In the genomic region with DNA sequence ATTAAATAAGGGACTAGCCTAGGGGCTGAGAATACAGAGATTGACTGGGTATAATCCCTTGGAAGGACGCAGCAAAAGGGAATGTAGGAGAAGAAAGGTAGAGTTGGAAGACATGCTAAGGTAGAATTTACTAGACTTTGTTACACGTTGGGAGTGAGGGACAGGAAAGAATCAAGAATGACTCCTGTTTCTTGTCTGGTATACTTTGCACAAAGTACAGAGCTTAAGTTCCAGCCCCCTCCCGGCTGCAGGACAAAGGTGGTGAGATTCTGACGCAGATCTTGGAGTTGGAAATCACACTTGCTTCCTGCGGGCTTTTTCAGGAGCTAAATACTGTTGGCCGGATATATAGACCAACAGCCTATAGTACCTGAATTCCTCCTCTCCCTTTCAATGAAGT, we compare ENCODE assay signal across 10 cellular contexts. TPM values are rescaled to one million over a fixed set of nuclear protein-coding genes. Genes with fewer than 3 reads are reported as not detected.
A peak's percentile ranks its signal among the peaks of the same experiment; 100 is the strongest.
DNase-seq lines count a peak whose midpoint lies in the region; ATAC-seq and TF ChIP-seq lines count a peak whose summit lies in the region.
"Had no signal": no experiment of that assay in that cellular context is flagged by ENCODE, and none has a peak within 500 bp of the region (broad histone marks: within the 10 kb centered on the region; RNA-seq: fewer than 3 reads in every experiment).

No MANE protein-coding gene starts in this region.

- peak overlapping the region in 11 of 12 donors; percentile 64 to 95 (median 84) for H3K4me3 ChIP-seq in heart left ventricle
- H3K4me3 ChIP-seq in body of pancreas: peak overlapping the region; percentile 71 to 73
- H3K4me3 ChIP-seq in mesenchymal stem cell (ENCODE audit: insufficient read depth in 1 of 2, low read depth in 1 of 2, low read length in 2 of 2): peak overlapping the region in 1 of 2 experiments; percentile 92
- H3K4me3 ChIP-seq in upper lobe of right lung: peak overlapping the region; percentile 86

- no peak overlapping the region for H3K4ac ChIP-seq in mesenchymal stem cell (ENCODE audit: low read depth in 1 of 2, low read length in 2 of 2)

- no peak overlapping the region for H3K18ac ChIP-seq in mesenchymal stem cell (ENCODE audit: low read depth in 1 of 2, low read length in 2 of 2)

- no peak overlapping the region for H2AK5ac ChIP-seq in mesenchymal stem cell (ENCODE audit: low read length, severe bottlenecking)

- H3K27ac ChIP-seq in heart left ventricle (no peak overlapping the region), body of pancreas (peak overlapping the region in 3 of 4 donors; percentile 70 to 82 (median 70)), mesenchymal stem cell (ENCODE audit: low read length, poor library complexity, severe bottlenecking) (no peak overlapping the region), upper lobe of right lung (no peak overlapping the region)

- TF ChIP-seq POLR2A in heart left ventricle (IDR thresholded peaks at IDR 0.05) (no peak), body of pancreas (IDR thresholded peaks at IDR 0.05) (no peak), erythroblast (IDR thresholded peaks at IDR 0.05; ENCODE audit: low read length) (no peak)

- H3K9me3 ChIP-seq in heart left ventricle: no peaks in the 10 kb centered on the region
- H3K9me3 ChIP-seq in body of pancreas: no peaks in the 10 kb centered on the region
- H3K9me3 ChIP-seq in mesenchymal stem cell (ENCODE audit: control insufficient read depth, low read length): no peaks in the 10 kb centered on the region
- H3K9me3 ChIP-seq in upper lobe of right lung: no peaks in the 10 kb centered on the region

- H2BK120ac ChIP-seq in mesenchymal stem cell (ENCODE audit: low read depth, low read length): no peak overlapping the region

- 35 to 55% (median 39%) methylated on average over 6 of the region's 6 CpGs for WGBS in heart left ventricle, 4 donors
- WGBS in body of pancreas, 2 donors: 16% methylated on average over 6 of the region's 6 CpGs
- 38% methylated on average over 4 of the region's 6 CpGs for WGBS in mesenchymal stem cell

- no peak for DNase-seq in heart left ventricle
- DNase-seq in left ventricle myocardium superior: no peak
- DNase-seq in body of pancreas: no peak
- DNase-seq in mesenchymal stem cell: no peak
- DNase-seq in upper lobe of right lung: no peak
- no peak for DNase-seq in stimulated activated CD4-positive, alpha-beta T cell treated with anti-CD3 and anti-CD28 coated beads, Interleukin-15, amount 100 ng/mL, for 24 hours
- no peak for DNase-seq in erythroblast (lab: John Stamatoyannopoulos, UW)
- DNase-seq: DMS153, hippocampal formation had no signal

- H3K23ac ChIP-seq in mesenchymal stem cell (ENCODE audit: low read length in 2 of 2): no peak overlapping the region

- no peak for TF ChIP-seq CTCF in heart left ventricle (IDR thresholded peaks at IDR 0.05)
- no peak for TF ChIP-seq CTCF in body of pancreas (IDR thresholded peaks at IDR 0.05)
- no peak for TF ChIP-seq CTCF in upper lobe of right lung (IDR thresholded peaks at IDR 0.05)

- intact Hi-C loops in heart left ventricle (cut with DNase I) (no loop called here), left ventricle myocardium superior (cut with micrococcal nuclease) (no loop called here), body of pancreas (cut with DNase I) (no loop called here), upper lobe of right lung (cut with DNase I) (no loop called here)

- no peak overlapping the region for H2AFZ ChIP-seq in mesenchymal stem cell (ENCODE audit: low read depth, low read length)

- no peak overlapping the region for H2BK15ac ChIP-seq in mesenchymal stem cell (ENCODE audit: low read depth, poor library complexity, severe bottlenecking)

- no peak overlapping the region for H3K14ac ChIP-seq in mesenchymal stem cell (ENCODE audit: low read length in 2 of 2)

- H4K8ac ChIP-seq in mesenchymal stem cell (ENCODE audit: low read length): no peak overlapping the region

- H3K4me2 ChIP-seq in mesenchymal stem cell (ENCODE audit: low read length, poor library complexity, severe bottlenecking): peak overlapping the region; percentile 88

- H3K36me3 ChIP-seq in heart left ventricle: peaks cover 0 to 2% (median 0%) of the 10 kb centered on the region in 9 donors
- no peaks in the 10 kb centered on the region for H3K36me3 ChIP-seq in body of pancreas (replicated peaks in 1 of 2; ENCODE audit: insufficient read depth in 1 of 2, low read depth in 2 of 2)
- no peaks in the 10 kb centered on the region for H3K36me3 ChIP-seq in mesenchymal stem cell (ENCODE audit: control insufficient read depth in 1 of 2, insufficient read depth in 2 of 2, low read depth in 1 of 2, low read length in 2 of 2)
- no peaks in the 10 kb centered on the region for H3K36me3 ChIP-seq in upper lobe of right lung

- H3K27me3 ChIP-seq in heart left ventricle (peaks cover 0 to 9% (median 0%) of the 10 kb centered on the region in 9 donors), body of pancreas (no peaks in the 10 kb centered on the region), mesenchymal stem cell (ENCODE audit: control insufficient read depth in 1 of 2, insufficient read depth in 1 of 2, low read length in 2 of 2) (peaks cover 0 to 10% of the 10 kb centered on the region in 2 experiments), upper lobe of right lung (no peaks in the 10 kb centered on the region)

- ATAC-seq in heart left ventricle (no peak), left ventricle myocardium superior (no peak), body of pancreas (no peak), upper lobe of right lung (no peak), HG02642 (IDR thresholded peaks at IDR 0.05; ENCODE audit: poor library complexity, unreplicated experiment) (no peak)

- no peak overlapping the region for H2BK12ac ChIP-seq in mesenchymal stem cell (ENCODE audit: low read length in 2 of 2)

- peak overlapping the region; percentile 84 for H3K9ac ChIP-seq in mesenchymal stem cell (ENCODE audit: low read length)

- no peaks in the 10 kb centered on the region for H3K79me1 ChIP-seq in mesenchymal stem cell (replicated peaks; ENCODE audit: low read length, poor library complexity, severe bottlenecking)

- no peak overlapping the region for H4K91ac ChIP-seq in mesenchymal stem cell (ENCODE audit: low read length)

- H3K4me1 ChIP-seq in heart left ventricle: peaks cover 0 to 16% (median 7%) of the 10 kb centered on the region in 12 donors
- peaks cover 14% of the 10 kb centered on the region for H3K4me1 ChIP-seq in body of pancreas
- H3K4me1 ChIP-seq in mesenchymal stem cell (ENCODE audit: control insufficient read depth, insufficient read depth, low read depth, low read length): peaks cover 6% of the 10 kb centered on the region
- peaks cover 5% of the 10 kb centered on the region for H3K4me1 ChIP-seq in upper lobe of right lung

- H2BK5ac ChIP-seq in mesenchymal stem cell (ENCODE audit: low read depth, low read length, poor library complexity, severe bottlenecking): no peak overlapping the region

RNA-seq across cellular contexts. Expression of a gene that starts 0.9 kb away (rescaled TPM):
- total RNA-seq in heart left ventricle: 1 to 10 TPM; 4.1 to 8.7 (median 6.8) TPM
- polyA plus RNA-seq in heart left ventricle: 1 to 10 TPM; 2.6 to 3.3 TPM
- total RNA-seq in left ventricle myocardium superior: 6.3 TPM
- total RNA-seq in body of pancreas: 1 to 10 TPM; 2.6 to 8.3 TPM
- 1.6 TPM for polyA plus RNA-seq in mesenchymal stem cell (2013, experiment 1 of 2)
- polyA plus RNA-seq in mesenchymal stem cell (2013, experiment 2 of 2): 2.0 TPM
- total RNA-seq in upper lobe of right lung: 4.1 TPM

RNA-seq across cellular contexts. Expression of a gene that starts 32.0 kb away (rescaled TPM):
- 100 to 1,000 TPM in 8 of 9 donors, 10 to 100 TPM in 1; 97.2 to 153 (median 115) TPM for total RNA-seq in heart left ventricle
- polyA plus RNA-seq in heart left ventricle: 100 to 1,000 TPM; 158 to 228 TPM
- 116 TPM for total RNA-seq in left ventricle myocardium superior
- 10 to 100 TPM; 33.6 to 51.6 TPM for total RNA-seq in body of pancreas
- 500 TPM for polyA plus RNA-seq in mesenchymal stem cell (2013, experiment 1 of 2)
- polyA plus RNA-seq in mesenchymal stem cell (2013, experiment 2 of 2): 505 TPM
- 112 TPM for total RNA-seq in upper lobe of right lung

RNA-seq across cellular contexts. Expression of a gene that starts 57.0 kb away (rescaled TPM):
- total RNA-seq in heart left ventricle (1 to 10 TPM in 7 of 9 donors, under 1 TPM in 2; 0.64 to 4.0 (median 1.5) TPM), left ventricle myocardium superior (4.4 TPM), body of pancreas (1 to 10 TPM in 1 of 2 donors, not detected in 1; 1.6 TPM), upper lobe of right lung (1.2 TPM)
- polyA plus RNA-seq in heart left ventricle: 1 to 10 TPM; 1.0 to 1.5 TPM
- polyA plus RNA-seq in mesenchymal stem cell (2013, experiment 1 of 2): 0.94 TPM
- polyA plus RNA-seq in mesenchymal stem cell (2013, experiment 2 of 2): 0.64 TPM

Comparison
In these comparisons a context has a peak if more than half of its experiments do, and no peak if none do; other contexts are left out.
1. H3K27ac ChIP-seq: peak in body of pancreas (3 of 4); none in heart left ventricle (0 of 12), mesenchymal stem cell (single experiment) and upper lobe of right lung (single experiment).